In the genomic region with DNA sequence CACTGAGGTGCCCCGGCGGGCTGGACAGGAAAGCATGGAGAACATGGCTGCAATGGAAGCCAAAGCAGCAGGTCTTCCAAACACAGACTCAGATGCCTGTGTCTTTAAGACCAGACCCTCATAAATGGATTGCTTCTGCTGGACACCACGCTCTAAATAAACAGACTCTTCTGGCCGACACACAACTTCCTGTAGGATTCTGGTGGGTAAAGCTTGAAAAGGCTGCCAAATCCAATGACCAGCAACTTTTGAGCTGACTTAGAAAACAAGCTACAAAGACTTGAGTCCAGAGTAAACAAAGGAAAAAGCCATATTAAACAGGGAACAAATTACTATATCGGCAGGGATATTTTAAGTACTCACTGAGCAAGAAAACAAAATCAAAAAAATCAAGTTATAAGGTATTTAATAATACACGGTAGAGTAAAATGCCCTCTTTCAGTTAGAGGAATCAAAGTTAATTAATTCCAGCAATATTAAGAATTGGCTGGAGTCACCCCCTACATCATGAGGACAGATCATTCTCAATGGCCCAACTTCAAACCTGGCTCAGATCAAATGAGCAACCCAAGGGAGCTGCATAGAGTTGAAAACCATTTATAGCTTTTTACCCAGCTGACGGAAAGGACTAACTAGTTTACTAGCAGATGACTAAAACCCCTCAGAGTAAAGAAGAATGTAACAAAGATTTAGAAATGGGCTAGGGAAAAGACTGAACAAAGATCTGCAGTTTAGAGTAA, we compare ENCODE assay signal across 15 cellular contexts.
A peak's percentile ranks its signal among the peaks of the same experiment; 100 is the strongest.
DNase-seq lines count a peak whose midpoint lies in the region; ATAC-seq, FAIRE-seq and TF ChIP-seq lines count a peak whose summit lies in the region.
"Had no signal": no experiment of that assay in that cellular context is flagged by ENCODE, and none has a peak within 500 bp of the region (broad histone marks: within the 10 kb centered on the region; RNA-seq: fewer than 3 reads in every experiment).

No MANE protein-coding gene starts in this region.

- no peak for TF ChIP-seq RAD21 in H1 (IDR thresholded peaks at IDR 0.05 in 1 of 2, conservative IDR thresholded peaks at IDR 0.05 in 1 of 2; ENCODE audit: low read depth in 2 of 2, low read length in 2 of 2)
- TF ChIP-seq RAD21 in HepG2 (CRISPR knock-in tag; IDR thresholded peaks at IDR 0.05), result no peak

- H2BK15ac ChIP-seq in H1 (ENCODE audit: low read length), result no peak overlapping the region

- H3K4me3 ChIP-seq in H1 (ENCODE audit: extremely low read depth in 1 of 4, insufficient read depth in 2 of 4, low read depth in 3 of 4, low read length in 4 of 4), result no peak overlapping the region
- H3K4me3 ChIP-seq in HepG2 (replicated peaks in 1 of 3; ENCODE audit: insufficient read depth in 1 of 3, low read depth in 2 of 3, low read length in 3 of 3), result no peak overlapping the region
- peak overlapping the region; percentile 26 to 29 for H3K4me3 ChIP-seq in stomach smooth muscle (ENCODE audit: low read length in 2 of 2)
- H3K4me3 ChIP-seq: BLaER1 treated with 17β-estradiol and CSF1 and Interleukin-3, amounts not matched to agents 10 nM and 100 nM; dorsolateral prefrontal cortex had no signal

- H3K79me2 ChIP-seq in H1 (ENCODE audit: control insufficient read depth in 1 of 2, insufficient read depth in 2 of 2, low read length in 2 of 2), result no peaks in the 10 kb centered on the region
- H3K79me2 ChIP-seq in HepG2 (ENCODE audit: insufficient read depth, low read length), result peaks cover 42% of the 10 kb centered on the region

- CTCF ChIA-PET in H1 (lab: Charles Lee; ENCODE audit: partially characterized antibody), result interaction anchor here (0.6 to 3.8 kb wide), 5 partner anchors 9 to 90 kb away, joined by 3 to 22 read pairs (median 4); no protein-coding TSS in a partner anchor
- CTCF ChIA-PET in HepG2 (lab: Yijun Ruan, JAX; ENCODE audit: low intra/inter-chr PET ratio, low total read pairs), result no interaction called here

- H4K8ac ChIP-seq in H1 (ENCODE audit: extremely low read depth, insufficient read depth, low read length), result no peak overlapping the region

- H3K56ac ChIP-seq in H1 (replicated peaks; ENCODE audit: insufficient read length, low read depth, low read length), result no peak overlapping the region

- H3K36me3 ChIP-seq in H1 (ENCODE audit: control insufficient read depth in 2 of 4, insufficient read depth in 4 of 4, low read length in 3 of 4) (no peaks in the 10 kb centered on the region), HepG2 (replicated peaks in 1 of 2; ENCODE audit: control insufficient read depth in 1 of 2, insufficient read depth in 2 of 2, low read length in 2 of 2) (peaks cover 21 to 83% of the 10 kb centered on the region in 2 experiments), stomach smooth muscle (ENCODE audit: control insufficient read depth in 2 of 2, insufficient read depth in 2 of 2, low read length in 2 of 2) (peaks cover 3 to 11% of the 10 kb centered on the region in 2 donors)

- TF ChIP-seq CTCF in H1 (IDR thresholded peaks at IDR 0.05; ENCODE audit: control extremely low read depth in 1 of 3, insufficient read depth in 1 of 3, low read depth in 1 of 3, low read length in 3 of 3) (no peak), HepG2 (CRISPR knock-in tag; IDR thresholded peaks at IDR 0.05) (no peak)

- H2BK120ac ChIP-seq in H1 (replicated peaks; ENCODE audit: low read depth, low read length), result no peak overlapping the region

- DNase-seq in HT1080 (ENCODE audit: low read depth), result peak; percentile 17
- no peak for DNase-seq in H1 (ENCODE audit: low read depth in 1 of 2, low spot score in 2 of 2)
- DNase-seq in HepG2 (ENCODE audit: low spot score), result no peak
- no peak for DNase-seq in stimulated activated CD4-positive, alpha-beta T cell treated with anti-CD3 and anti-CD28 coated beads, Interleukin-12 subunit alpha, Interleukin-12 subunit beta, amount 100 ng/mL, for 4 hours
- DNase-seq in NCI-H2196 treated with DMSO at 0.1 percent for 48 hours (lab: John Stamatoyannopoulos, UW; ENCODE audit: unreplicated experiment), result no peak
- DNase-seq in NCI-H2081 treated with DMSO at 0.1 percent for 48 hours (lab: John Stamatoyannopoulos, UW), result no peak
- DNase-seq: activated CD4-positive, alpha-beta T cell treated with anti-CD3 and anti-CD28 coated beads, Interleukin-2, amount 10 ng/mL, durations not matched to agents 24 days and 14 days; activated gamma-delta T cell treated with Interleukin-2 at 50 U/mL for 16 hours; dorsolateral prefrontal cortex; GF-D8; NCI-H2029 treated with DMSO at 0.1 percent for 48 hours; T-cell had no signal

- no peak overlapping the region for H4K5ac ChIP-seq in H1 (ENCODE audit: insufficient read length, low read depth, low read length)

- H2AK5ac ChIP-seq in H1 (ENCODE audit: low read depth, low read length), result no peak overlapping the region

- peaks cover 3% of the 10 kb centered on the region; the same call in 1 of the 2 replicates for H3K79me1 ChIP-seq in H1 (ENCODE audit: low read depth, low read length)

- H3K27ac ChIP-seq in H1 (ENCODE audit: low read depth, low read length) (no peak overlapping the region), HepG2 (ENCODE audit: extremely low read length, insufficient read depth, low read length) (no peak overlapping the region), stomach smooth muscle (ENCODE audit: low read length) (peak overlapping the region; percentile 24)
- H3K27ac ChIP-seq: BLaER1 treated with 17β-estradiol and CSF1 and Interleukin-3, amounts not matched to agents 10 nM and 100 nM had no signal

- H3K9ac ChIP-seq in H1 (replicated peaks in 1 of 4; ENCODE audit: extremely low read depth in 1 of 4, low read depth in 3 of 4, low read length in 3 of 4) (no peak overlapping the region), HepG2 (ENCODE audit: insufficient read depth, low read depth, low read length) (no peak overlapping the region), stomach smooth muscle (ENCODE audit: low read length in 2 of 2) (no peak overlapping the region)
- H3K9ac ChIP-seq: BLaER1 treated with 17β-estradiol and CSF1 and Interleukin-3, amounts not matched to agents 10 nM and 100 nM had no signal

- ATAC-seq in HepG2 (no peak), GM18519 (IDR thresholded peaks at IDR 0.05; ENCODE audit: low FRiP score, unreplicated experiment) (no peak)
- ATAC-seq: T-cell had no signal

- H3K18ac ChIP-seq in H1 (ENCODE audit: extremely low read depth, low read length), result no peak overlapping the region

- H3K4me1 ChIP-seq in H1 (replicated peaks in 1 of 4; ENCODE audit: control insufficient read depth in 3 of 4, insufficient read depth in 4 of 4, low read length in 3 of 4) (peaks cover 0 to 6% (median 2%) of the 10 kb centered on the region in 4 experiments; a peak in 4 of 7 replicates), HepG2 (ENCODE audit: insufficient read depth, low read length) (peaks cover 20% of the 10 kb centered on the region), stomach smooth muscle (ENCODE audit: control insufficient read depth, insufficient read depth, low read length) (peaks cover 39% of the 10 kb centered on the region)

- peak overlapping the region; percentile 17; the same call in 1 of the 2 replicates for H2BK20ac ChIP-seq in H1 (ENCODE audit: low read length)

- H2AFZ ChIP-seq in H1 (ENCODE audit: low read length) (no peak overlapping the region), HepG2 (ENCODE audit: low read length) (no peak overlapping the region)

- 95% methylated on average over 7 of the region's 7 CpGs; no CpG with 5 or more reads in 1 of the 2 experiments for WGBS in H1 (ENCODE audit: extremely low coverage in 1 of 2, insufficient coverage in 1 of 2, insufficient read length in 1 of 2, insufficient replicate concordance in 2 of 2, low coverage in 1 of 2, low lambda C conversion rate in 2 of 2, missing lambda C conversion rate in 1 of 2), 2 experiments
- 95% methylated on average over 5 of the region's 7 CpGs for WGBS in HepG2 (ENCODE audit: low lambda C conversion rate)

- no peak overlapping the region for H2BK5ac ChIP-seq in H1 (ENCODE audit: low read depth, low read length)

- H3K27me3 ChIP-seq in H1 (replicated peaks in 1 of 4; ENCODE audit: control insufficient read depth in 3 of 4, extremely low read depth in 1 of 4, insufficient read depth in 3 of 4, low read length in 3 of 4) (no peaks in the 10 kb centered on the region), HepG2 (ENCODE audit: control insufficient read depth in 1 of 2, insufficient read depth in 2 of 2, low read length in 2 of 2) (no peaks in the 10 kb centered on the region), stomach smooth muscle (ENCODE audit: control insufficient read depth in 1 of 2, insufficient read depth in 2 of 2, low read length in 2 of 2) (no peaks in the 10 kb centered on the region)
- H3K27me3 ChIP-seq: BLaER1 treated with 17β-estradiol and CSF1 and Interleukin-3, amounts not matched to agents 10 nM and 100 nM had no signal

- no peaks in the 10 kb centered on the region for H3K23me2 ChIP-seq in H1 (ENCODE audit: low read depth, low read length)

- no peaks in the 10 kb centered on the region for H4K20me1 ChIP-seq in H1 (replicated peaks in 1 of 2; ENCODE audit: control insufficient read depth in 1 of 2, insufficient read depth in 2 of 2, low read length in 2 of 2)
- no peaks in the 10 kb centered on the region; the same call in 1 of the 2 replicates for H4K20me1 ChIP-seq in HepG2 (ENCODE audit: insufficient read depth, low read length)
- H4K20me1 ChIP-seq: BLaER1 treated with 17β-estradiol and CSF1 and Interleukin-3, amounts not matched to agents 10 nM and 100 nM had no signal

- TF ChIP-seq EP300 in H1 (IDR thresholded peaks at IDR 0.05; ENCODE audit: borderline replicate concordance in 1 of 2, low read depth in 2 of 2, low read length in 2 of 2) (no peak), HepG2 (IDR thresholded peaks at IDR 0.05; ENCODE audit: low read depth in 2 of 2, low read length in 2 of 2) (no peak), HepG2 (CRISPR knock-in tag; IDR thresholded peaks at IDR 0.05; ENCODE audit: borderline replicate concordance) (no peak)

- H3K4ac ChIP-seq in H1 (replicated peaks; ENCODE audit: insufficient read length, low read depth, low read length), result no peak overlapping the region

- in situ Hi-C loops in HepG2 (cut with HindIII; ENCODE audit: extremely low pct_ligation_motif_present, low pct_unique_long_range_greater_than_20kb), result no loop called here

- POLR2A ChIA-PET in H1 (lab: Charles Lee; ENCODE audit: partially characterized antibody) (no interaction called here), HepG2 (lab: Yijun Ruan, JAX) (no interaction called here)

- intact Hi-C loops in HepG2 (cut with micrococcal nuclease; ENCODE audit: unreplicated experiment), result no loop called here

- FAIRE-seq in H1 (lab: Jason Lieb, UNC), result no peak
- FAIRE-seq in HepG2 (lab: Jason Lieb, UNC), result no peak

- H4K91ac ChIP-seq in H1 (replicated peaks; ENCODE audit: insufficient read length, low read length), result no peak overlapping the region

- no peak overlapping the region for H3K14ac ChIP-seq in H1 (ENCODE audit: insufficient read length)

- no peak overlapping the region for H3K23ac ChIP-seq in H1 (ENCODE audit: insufficient read length)

- TF ChIP-seq POLR2A in H1 (IDR thresholded peaks at IDR 0.05; ENCODE audit: control extremely low read depth in 1 of 2, low read depth in 2 of 2, low read length in 2 of 2) (no peak), HepG2 (IDR thresholded peaks at IDR 0.05; ENCODE audit: insufficient read depth in 1 of 2, low read depth in 2 of 2, low read length in 2 of 2) (no peak)

- no peak overlapping the region for H3K4me2 ChIP-seq in H1 (ENCODE audit: insufficient read depth in 1 of 2, low read depth in 2 of 2, low read length in 2 of 2)
- no peak overlapping the region for H3K4me2 ChIP-seq in HepG2 (ENCODE audit: low read depth, low read length)

- BruUV-seq in HepG2 (replicated peaks; lab: Mats Ljungman, UMichigan), result no TSS peak

- H3K9me3 ChIP-seq in H1 (ENCODE audit: insufficient read depth in 2 of 2, low read depth in 1 of 2, low read length in 1 of 2), result no peaks in the 10 kb centered on the region
- H3K9me3 ChIP-seq in HepG2 (ENCODE audit: low read length), result no peaks in the 10 kb centered on the region
- H3K9me3 ChIP-seq in stomach smooth muscle (ENCODE audit: control insufficient read depth in 2 of 2, low read length in 2 of 2), result no peaks in the 10 kb centered on the region

- no peak overlapping the region for H2BK12ac ChIP-seq in H1 (ENCODE audit: low read depth, low read length)

Comparison
In these comparisons a context has a peak if more than half of its experiments do, and no peak if none do; other contexts are left out.
1. H3K4me3 ChIP-seq: peak in stomach smooth muscle (2 of 2); none in H1 (0 of 4) and HepG2 (0 of 3).